ENCODE assay signal across 11 cellular contexts in genomic region chr3:21036888-21037287, GRCh38.
"Had no signal": no experiment of that assay in that cellular context is flagged by ENCODE, and none has a peak within 500 bp of the region (broad histone marks: within the 10 kb centered on the region; RNA-seq: fewer than 3 reads in every experiment).

No MANE protein-coding gene starts in this region.

- H3K9me3 ChIP-seq: HAP-1 had no signal

- FAIRE-seq: H1, H54 had no signal

- H3K36me3 ChIP-seq: HAP-1 had no signal

- H3K4me3 ChIP-seq: GM23248, GM23338, HAP-1 had no signal

- H3K4me2 ChIP-seq: GM23338 had no signal

- DNase-seq: GM23248, GOT3, H7, H9, HCEC 1CT, HFFc6 had no signal

- ATAC-seq: GM23338, HCT116 had no signal

- H3K4me1 ChIP-seq: HAP-1 had no signal

- H2AFZ ChIP-seq: GM23248, GM23338 had no signal

- H3K27ac ChIP-seq: GM23248 had no signal

- H3K9ac ChIP-seq: GM23248 had no signal
